In genomic region chr13:67226686-67227085, GRCh38 we compare ENCODE assay signal across 26 cellular contexts. TPM values are rescaled to one million over a fixed set of nuclear protein-coding genes. Genes with fewer than 3 reads are reported as not detected.
DNase-seq lines count a peak whose midpoint lies in the region; ATAC-seq, FAIRE-seq and TF ChIP-seq lines count a peak whose summit lies in the region.
"Had no signal": no experiment of that assay in that cellular context is flagged by ENCODE, and none has a peak within 500 bp of the region (broad histone marks: within the 10 kb centered on the region; RNA-seq: fewer than 3 reads in every experiment).

No MANE protein-coding gene starts in this region.

- TF ChIP-seq EP300 in A549 (IDR thresholded peaks at IDR 0.05) (no peak), upper lobe of left lung (IDR thresholded peaks at IDR 0.05) (no peak)

- TF ChIP-seq RAD21 in A549 (conservative IDR thresholded peaks at IDR 0.05 in 1 of 2, IDR thresholded peaks at IDR 0.05 in 1 of 2): no peak

- H2AFZ ChIP-seq in OCI-LY1 (ENCODE audit: low read length) (peak overlapping the region; percentile 20; the same call in 1 of the 2 replicates), hepatocyte (no peak overlapping the region)
- H2AFZ ChIP-seq: parathyroid adenoma had no signal

- no peaks in the 10 kb centered on the region for H3K79me2 ChIP-seq in OCI-LY1 (ENCODE audit: insufficient read depth, low read length)
- H3K79me2 ChIP-seq in hepatocyte: peaks cover 20% of the 10 kb centered on the region
- H3K79me2 ChIP-seq: parathyroid adenoma had no signal

- H4K20me1 ChIP-seq in OCI-LY1 (ENCODE audit: insufficient read depth, low read length) (no peaks in the 10 kb centered on the region), hepatocyte (ENCODE audit: insufficient read depth, poor library complexity, severe bottlenecking) (no peaks in the 10 kb centered on the region)

- no TSS peak for BruUV-seq in A673 (replicated peaks; lab: Mats Ljungman, UMichigan)

- H3F3A ChIP-seq in OCI-LY1 (ENCODE audit: insufficient read depth, low read length): no peaks in the 10 kb centered on the region

- CTCF ChIA-PET in A549 (lab: Yijun Ruan, JAX): no interaction called here
- CTCF ChIA-PET in A673 (lab: Charles Lee): no interaction called here

- WGBS in A549 (ENCODE audit: missing lambda C conversion rate): 62% methylated on average over 6 of the region's 6 CpGs
- WGBS in hepatocyte (ENCODE audit: low lambda C conversion rate, missing lambda C conversion rate): 55% methylated on average over 6 of the region's 6 CpGs
- WGBS in upper lobe of left lung, 2 donors: 65 to 72% methylated on average over 6 of the region's 6 CpGs

- H3K4me1 ChIP-seq in A549 (peaks cover 31% of the 10 kb centered on the region; the same call in 2 of the 3 replicates), OCI-LY1 (ENCODE audit: insufficient read depth, low read length, severe bottlenecking) (peaks cover 38% of the 10 kb centered on the region), hepatocyte (ENCODE audit: insufficient read depth) (no peaks in the 10 kb centered on the region), upper lobe of left lung (peaks cover 7 to 43% (median 18%) of the 10 kb centered on the region in 4 donors), A673 (ENCODE audit: insufficient read depth, low read length, poor library complexity, severe bottlenecking) (peaks cover 4% of the 10 kb centered on the region)
- H3K4me1 ChIP-seq: parathyroid adenoma, upper lobe of right lung had no signal

- H3K9me3 ChIP-seq in A549: no peaks in the 10 kb centered on the region
- peaks cover 34% of the 10 kb centered on the region for H3K9me3 ChIP-seq in OCI-LY1 (ENCODE audit: low read length)
- H3K9me3 ChIP-seq in hepatocyte (ENCODE audit: low read depth): no peaks in the 10 kb centered on the region
- no peaks in the 10 kb centered on the region for H3K9me3 ChIP-seq in upper lobe of left lung
- H3K9me3 ChIP-seq in A673 (ENCODE audit: low read depth, low read length, poor library complexity, severe bottlenecking): no peaks in the 10 kb centered on the region
- H3K9me3 ChIP-seq: stomach, upper lobe of right lung had no signal

- H3K27me3 ChIP-seq in OCI-LY1 (ENCODE audit: insufficient read depth, low read length): no peaks in the 10 kb centered on the region
- peaks cover 4% of the 10 kb centered on the region for H3K27me3 ChIP-seq in hepatocyte
- H3K27me3 ChIP-seq in upper lobe of left lung: no peaks in the 10 kb centered on the region
- H3K27me3 ChIP-seq in A673 (replicated peaks; ENCODE audit: insufficient read depth, low read depth, low read length, poor library complexity): no peaks in the 10 kb centered on the region
- H3K27me3 ChIP-seq: upper lobe of right lung had no signal

- TF ChIP-seq CTCF in A549 (IDR thresholded peaks at IDR 0.05) (no peak), OCI-LY1 (IDR thresholded peaks at IDR 0.05; ENCODE audit: low read length) (no peak), hepatocyte (IDR thresholded peaks at IDR 0.05; ENCODE audit: poor library complexity) (no peak), upper lobe of left lung (IDR thresholded peaks at IDR 0.05) (no peak), A673 (conservative IDR thresholded peaks at IDR 0.05; ENCODE audit: low read depth, low read length) (no peak)

- DNase-seq in A549 (ENCODE audit: low read depth in 1 of 2, low spot score in 1 of 2) (no peak), hepatocyte (ENCODE audit: low spot score) (no peak), retina (peak; percentile 10), NCI-H1048 (lab: John Stamatoyannopoulos, UW) (no peak), ecto neural progenitor cell (ENCODE audit: low spot score) (no peak), upper lobe of left lung (no peak), A673 (ENCODE audit: low spot score) (no peak)
- DNase-seq: activated CD4-positive, alpha-beta T cell treated with anti-CD3 and anti-CD28 coated beads for 48 hours; activated naive CD4-positive, alpha-beta T cell treated with Interleukin-2 at 50 U/mL for 16 hours; activated T-cell treated with anti-CD3 and anti-CD28 coated beads, Interleukin-2, amount 50 U/mL, for 48 hours; dermis blood vessel endothelial cell; glutamatergic neuron; left colon; naive B cell; NCI-H524; stomach; T-helper 17 cell; upper lobe of right lung had no signal

- no peak for FAIRE-seq in A549 (lab: Jason Lieb, UNC)
- FAIRE-seq: bronchial epithelial cell, GM12891, H54 had no signal

- TF ChIP-seq POLR2A in A549 (IDR thresholded peaks at IDR 0.05; ENCODE audit: low read length): no peak
- no peak for TF ChIP-seq POLR2A in upper lobe of left lung (IDR thresholded peaks at IDR 0.05)

- H3K4me2 ChIP-seq in A549 (peak overlapping the region; percentile 95), OCI-LY1 (ENCODE audit: low read length) (no peak overlapping the region), hepatocyte (peak overlapping the region; percentile 79)
- H3K4me2 ChIP-seq: KMS-11 had no signal

- H3K9ac ChIP-seq in OCI-LY1 (ENCODE audit: low read length): no peak overlapping the region
- H3K9ac ChIP-seq: KMS-11, parathyroid adenoma had no signal

- POLR2A ChIA-PET in A549 (lab: Yijun Ruan, JAX) (no interaction called here), A673 (lab: Charles Lee; ENCODE audit: low non-redundant PET) (no interaction called here)

- H3K27ac ChIP-seq in A549 (no peak overlapping the region), OCI-LY1 (ENCODE audit: low read depth, low read length, poor library complexity, severe bottlenecking) (no peak overlapping the region), hepatocyte (no peak overlapping the region), upper lobe of left lung (no peak overlapping the region), A673 (ENCODE audit: low read depth, low read length, poor library complexity, severe bottlenecking) (no peak overlapping the region)
- H3K27ac ChIP-seq: C4-2B, KMS-11, parathyroid adenoma, stomach, upper lobe of right lung had no signal

- H3K9me2 ChIP-seq in OCI-LY1 (ENCODE audit: low read depth, low read length): no peaks in the 10 kb centered on the region
- no peaks in the 10 kb centered on the region for H3K9me2 ChIP-seq in hepatocyte (replicated peaks; ENCODE audit: insufficient read depth)

- H3K36me3 ChIP-seq in OCI-LY1 (ENCODE audit: insufficient read depth, low read length): peaks cover 2% of the 10 kb centered on the region; the same call in 1 of the 2 replicates
- no peaks in the 10 kb centered on the region for H3K36me3 ChIP-seq in hepatocyte (replicated peaks; ENCODE audit: insufficient read depth, low read depth)
- no peaks in the 10 kb centered on the region for H3K36me3 ChIP-seq in upper lobe of left lung
- H3K36me3 ChIP-seq in A673 (ENCODE audit: insufficient read depth, low read length, poor library complexity, severe bottlenecking): no peaks in the 10 kb centered on the region
- H3K36me3 ChIP-seq: upper lobe of right lung had no signal

- intact Hi-C loops in A673 (cut with micrococcal nuclease; ENCODE audit: unreplicated experiment): loop anchor here (10.0 kb wide), 1 partner anchor 242 kb away; no protein-coding TSS in a partner anchor

- ATAC-seq in A549 (no peak), upper lobe of left lung (ENCODE audit: low FRiP score in 2 of 2) (no peak)
- ATAC-seq: left colon, sciatic nerve, T-helper 17 cell, upper lobe of right lung had no signal

- H3K4me3 ChIP-seq in A549 (peak overlapping the region; percentile 79; the same call in 1 of the 3 replicates), OCI-LY1 (ENCODE audit: low read depth, low read length, poor library complexity, severe bottlenecking) (no peak overlapping the region), hepatocyte (no peak overlapping the region), upper lobe of left lung (no peak overlapping the region), A673 (ENCODE audit: low read depth, low read length, poor library complexity, severe bottlenecking) (no peak overlapping the region)
- H3K4me3 ChIP-seq: upper lobe of right lung had no signal

TF ChIP-seq in A549, 52 proteins besides CTCF, POLR2A, EP300 and RAD21:
- TF ChIP-seq ZC3H11A (IDR thresholded peaks at IDR 0.05) (no peak), NPAS2 (CRISPR knock-in tag; IDR thresholded peaks at IDR 0.05; ENCODE audit: borderline replicate concordance) (no peak), HEYL (CRISPR knock-in tag; IDR thresholded peaks at IDR 0.05) (no peak), USF2 (IDR thresholded peaks at IDR 0.05) (no peak), CHD4 (IDR thresholded peaks at IDR 0.05; ENCODE audit: borderline replicate concordance) (no peak)
- TF ChIP-seq, protein P1, sequence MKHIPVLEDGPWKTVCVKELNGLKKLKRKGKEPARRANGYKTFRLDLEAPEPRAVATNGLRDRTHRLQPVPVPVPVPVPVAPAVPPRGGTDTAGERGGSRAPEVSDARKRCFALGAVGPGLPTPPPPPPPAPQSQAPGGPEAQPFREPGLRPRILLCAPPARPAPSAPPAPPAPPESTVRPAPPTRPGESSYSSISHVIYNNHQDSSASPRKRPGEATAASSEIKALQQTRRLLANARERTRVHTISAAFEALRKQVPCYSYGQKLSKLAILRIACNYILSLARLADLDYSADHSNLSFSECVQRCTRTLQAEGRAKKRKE (CRISPR knock-in tag; IDR thresholded peaks at IDR 0.05; ENCODE audit: low read depth): no peak
- TF ChIP-seq, protein P2, sequence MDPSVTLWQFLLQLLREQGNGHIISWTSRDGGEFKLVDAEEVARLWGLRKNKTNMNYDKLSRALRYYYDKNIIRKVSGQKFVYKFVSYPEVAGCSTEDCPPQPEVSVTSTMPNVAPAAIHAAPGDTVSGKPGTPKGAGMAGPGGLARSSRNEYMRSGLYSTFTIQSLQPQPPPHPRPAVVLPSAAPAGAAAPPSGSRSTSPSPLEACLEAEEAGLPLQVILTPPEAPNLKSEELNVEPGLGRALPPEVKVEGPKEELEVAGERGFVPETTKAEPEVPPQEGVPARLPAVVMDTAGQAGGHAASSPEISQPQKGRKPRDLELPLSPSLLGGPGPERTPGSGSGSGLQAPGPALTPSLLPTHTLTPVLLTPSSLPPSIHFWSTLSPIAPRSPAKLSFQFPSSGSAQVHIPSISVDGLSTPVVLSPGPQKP (IDR thresholded peaks at IDR 0.05; ENCODE audit: low read depth, low read length): no peak
TF ChIP-seq in A549: peak in this region for 0.

RNA-seq across cellular contexts. Expression of gene PCDH9, which starts 3.5 kb away (rescaled TPM):
- polyA plus RNA-seq in A549 (2011; rRNA removed) (29.5 and 30.3 TPM in 2 replicates), A549 (2017; fragmentation: RNase III; extraction: RNeasy Plus Mini Kit Qiagen cat#74134 plus additional on column Dnase treatment) (13.2 to 16.0 TPM (median 14.1 TPM) in 3 replicates), hepatocyte (6.9 and 9.5 TPM in 2 replicates)
- 14.7 and 17.4 TPM in 2 replicates for polyA plus RNA-seq in A549 (2012; cell fraction: cytosol; rRNA removed)
- polyA plus RNA-seq in A549 (2012; cell fraction: nucleus; rRNA removed): 10.3 and 13.0 TPM in 2 replicates
- polyA minus RNA-seq in A549 (2011; rRNA and poly(A)+ RNA removed): 46.7 and 56.9 TPM in 2 replicates
- total RNA-seq in hepatocyte (15.0 and 16.2 TPM in 2 replicates), upper lobe of left lung (10 to 100 TPM in 2 of 6 donors, 1 to 10 TPM in 4; 3.1 to 19.4 (median 7.8) TPM), A673 (2021) (5.8 TPM in 2 replicates)
